1 cellular context compared by ENCODE assay signal in genomic region chr14:30621954-30622830, GRCh38.
TF ChIP-seq lines count a peak whose summit lies in the region.

SCFD1 (plus strand) TSS chr14:30622319; CDS start chr14:30622339, 20 bp downstream.

TF ChIP-seq in GM12878, 131 proteins besides CTCF, POLR2A, EP300 and RAD21 (continued from another document and continues in another):
- TF ChIP-seq RELB (IDR thresholded peaks at IDR 0.05; ENCODE audit: low read depth) = peak; percentile 88
- TF ChIP-seq NFIC (IDR thresholded peaks at IDR 0.05; ENCODE audit: low read depth, low read length) = no peak; the same call in 1 of the 2 replicates
- peak; percentile 84 for TF ChIP-seq IKZF1 (conservative IDR thresholded peaks at IDR 0.05)
- peak; percentile 96 for TF ChIP-seq BCL3 (IDR thresholded peaks at IDR 0.05; ENCODE audit: borderline replicate concordance, insufficient read depth, low read depth, low read length, poor library complexity, severe bottlenecking)
- no peak for TF ChIP-seq CEBPZ (IDR thresholded peaks at IDR 0.05; ENCODE audit: low read depth, low read length)
- TF ChIP-seq SIN3A (IDR thresholded peaks at IDR 0.05; ENCODE audit: low read depth, low read length) = no peak; the same call in 1 of the 2 replicates
- no peak; the same call in 1 of the 2 replicates for TF ChIP-seq CHD1 (IDR thresholded peaks at IDR 0.05; ENCODE audit: low read depth, low read length)
- TF ChIP-seq TCF12 (IDR thresholded peaks at IDR 0.05; ENCODE audit: low read depth, low read length) = peak; percentile 59; the same call in 1 of the 2 replicates
- peak; percentile 85 for TF ChIP-seq HDAC6 (IDR thresholded peaks at IDR 0.05; ENCODE audit: unreplicated experiment)
- TF ChIP-seq TAF1 (IDR thresholded peaks at IDR 0.05; ENCODE audit: borderline replicate concordance, low read depth, low read length) = peak; percentile 96
- TF ChIP-seq ZBED1 (IDR thresholded peaks at IDR 0.05; ENCODE audit: borderline replicate concordance) = peak; percentile 21; the same call in 1 of the 2 replicates
- no peak for TF ChIP-seq BRCA1 (IDR thresholded peaks at IDR 0.05; ENCODE audit: low read depth, low read length)
- TF ChIP-seq POU2F2 (IDR thresholded peaks at IDR 0.05; ENCODE audit: borderline replicate concordance, low read depth, low read length) = no peak; the same call in 2 of the 3 replicates
- TF ChIP-seq CHD4 (IDR thresholded peaks at IDR 0.05) = no peak
- peak; percentile 70 for TF ChIP-seq HCFC1 (IDR thresholded peaks at IDR 0.05; ENCODE audit: low read length)
- TF ChIP-seq MXI1 (IDR thresholded peaks at IDR 0.05; ENCODE audit: low read depth, low read length) = peak; percentile 66
- no peak for TF ChIP-seq ZBTB4 (CRISPR knock-in tag; IDR thresholded peaks at IDR 0.05)
- TF ChIP-seq NKRF (conservative IDR thresholded peaks at IDR 0.05) = no peak
- TF ChIP-seq SPI1 (IDR thresholded peaks at IDR 0.05; ENCODE audit: borderline replicate concordance, insufficient read depth, low read depth, low read length) = 0 out of 2 replicates have a peak, but pooled peaks have one; percentile 11
- TF ChIP-seq SIX5 (IDR thresholded peaks at IDR 0.05; ENCODE audit: low read depth, low read length, severe bottlenecking) = no peak
- TF ChIP-seq RELA (IDR thresholded peaks at IDR 0.05; ENCODE audit: borderline replicate concordance, partially characterized antibody) = peak; percentile 72
- TF ChIP-seq NBN (IDR thresholded peaks at IDR 0.05) = peak; percentile 79
- TF ChIP-seq FOXK2 (IDR thresholded peaks at IDR 0.05) = no peak
- TF ChIP-seq HSF1 (IDR thresholded peaks at IDR 0.05; ENCODE audit: low read depth, low read length) = peak; percentile 51; the same call in 1 of the 2 replicates
- TF ChIP-seq IKZF2 (IDR thresholded peaks at IDR 0.05) = peak; percentile 34 to 42; a peak in 1 of 4 replicates
- no peak for TF ChIP-seq ZSCAN29 (IDR thresholded peaks at IDR 0.05)
- no peak for TF ChIP-seq STAT1 (conservative IDR thresholded peaks at IDR 0.05)
- TF ChIP-seq SRF (IDR thresholded peaks at IDR 0.05; ENCODE audit: low read depth in 2 of 2, low read length in 2 of 2) = 0 out of 4 replicates have a peak, but pooled peaks of 1 of the 2 experiments have one; percentile 53
- TF ChIP-seq TARDBP (IDR thresholded peaks at IDR 0.05; ENCODE audit: borderline replicate concordance) = no peak; the same call in 1 of the 2 replicates
- TF ChIP-seq PBX3 (IDR thresholded peaks at IDR 0.05; ENCODE audit: insufficient replicate concordance, low read depth, low read length) = peak; percentile 3
- peak; percentile 65 for TF ChIP-seq BACH1 (IDR thresholded peaks at IDR 0.05; ENCODE audit: borderline replicate concordance)
- no peak for TF ChIP-seq NRF1 (conservative IDR thresholded peaks at IDR 0.05; ENCODE audit: low read depth, low read length)
- no peak for TF ChIP-seq BCLAF1 (IDR thresholded peaks at IDR 0.05)
- TF ChIP-seq ATF7 (IDR thresholded peaks at IDR 0.05; ENCODE audit: low read depth) = peak; percentile 77
- TF ChIP-seq RBBP5 (conservative IDR thresholded peaks at IDR 0.05) = no peak
- peak; percentile 98 for TF ChIP-seq POLR2AphosphoS2 (IDR thresholded peaks at IDR 0.05; ENCODE audit: low read depth, low read length)
- no peak for TF ChIP-seq MEF2A (IDR thresholded peaks at IDR 0.05; ENCODE audit: insufficient read depth, low read depth, low read length)
- no peak; the same call in 1 of the 2 replicates for TF ChIP-seq MTA3 (IDR thresholded peaks at IDR 0.05; ENCODE audit: borderline replicate concordance, low read length)
- no peak for TF ChIP-seq SREBF2 (IDR thresholded peaks at IDR 0.05; ENCODE audit: low read length)
- peak; percentile 64 for TF ChIP-seq MYC (IDR thresholded peaks at IDR 0.05; ENCODE audit: insufficient read depth, insufficient read length, insufficient replicate concordance, low read length, severe bottlenecking)
- peak; percentile 83 for TF ChIP-seq GATAD2B (conservative IDR thresholded peaks at IDR 0.05; ENCODE audit: low read depth)
- no peak for TF ChIP-seq MEF2B (IDR thresholded peaks at IDR 0.05; ENCODE audit: partially characterized antibody, poor library complexity, severe bottlenecking)
- TF ChIP-seq POLR2AphosphoS5 (IDR thresholded peaks at IDR 0.05; ENCODE audit: low read length) = peak; percentile 92
- peak; percentile 62 for TF ChIP-seq CBFB (IDR thresholded peaks at IDR 0.05; ENCODE audit: low read depth)
- TF ChIP-seq WRNIP1 (IDR thresholded peaks at IDR 0.05; ENCODE audit: borderline replicate concordance, low read depth, low read length) = 0 out of 2 replicates have a peak, but pooled peaks have one; percentile 10
- no peak for TF ChIP-seq FOS (IDR thresholded peaks at IDR 0.05; ENCODE audit: borderline replicate concordance, extremely low read depth, insufficient read length)
- peak; percentile 59 to 60; a peak in 3 of 4 replicates for TF ChIP-seq BHLHE40 (IDR thresholded peaks at IDR 0.05; ENCODE audit: borderline replicate concordance in 1 of 2, low read depth in 2 of 2, low read length in 1 of 2)
- TF ChIP-seq FOXM1 (IDR thresholded peaks at IDR 0.05; ENCODE audit: low read depth, low read length) = 0 out of 2 replicates have a peak, but pooled peaks have one; percentile 55
- TF ChIP-seq LARP7 (IDR thresholded peaks at IDR 0.05) = no peak; the same call in 1 of the 2 replicates
- 0 out of 2 replicates have a peak, but pooled peaks have one; percentile 30 for TF ChIP-seq SREBF1 (IDR thresholded peaks at IDR 0.05; ENCODE audit: low read length)
